Comparison of ENCODE assay signal across 8 cellular contexts in the genomic region with DNA sequence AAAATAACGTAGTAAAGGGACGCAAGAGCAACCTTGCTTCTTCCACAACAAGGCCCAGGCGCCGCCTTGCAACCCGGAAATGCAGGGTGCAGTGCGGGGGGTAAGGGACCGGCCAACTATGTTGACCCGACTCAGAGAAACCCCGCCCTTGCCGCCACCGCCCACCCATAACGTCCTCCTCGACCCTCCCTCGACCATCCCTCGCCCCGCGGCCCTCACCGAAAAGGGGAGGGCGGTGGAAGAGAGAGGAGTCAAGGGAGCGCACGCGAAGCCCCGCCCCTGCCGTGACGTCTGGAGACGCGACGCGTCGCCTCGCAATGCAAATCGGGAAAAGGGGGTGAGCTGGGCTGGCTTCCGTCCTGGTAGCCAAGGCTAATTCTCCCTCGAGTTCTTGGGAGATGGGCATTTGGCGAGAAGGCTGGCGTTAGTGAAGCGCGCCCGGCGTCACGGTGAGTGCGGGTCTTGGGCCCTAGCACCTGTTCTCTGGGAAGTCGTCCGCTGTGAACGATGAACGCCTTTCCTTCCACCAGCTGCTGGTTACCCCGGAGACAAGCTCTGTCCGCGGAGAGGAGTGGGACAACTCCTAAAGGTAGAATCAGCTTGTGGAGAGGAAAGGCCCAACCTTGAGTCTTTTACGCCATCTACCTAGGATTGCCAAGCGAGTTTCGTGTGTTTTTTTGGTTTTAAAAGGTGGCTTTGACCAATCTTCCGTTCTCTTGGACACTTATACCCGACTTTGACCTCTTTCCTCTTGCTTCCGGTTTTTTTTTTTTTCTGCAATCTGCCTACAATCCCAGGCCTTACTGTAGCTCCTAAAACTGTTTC. TPM values are rescaled to one million over a fixed set of nuclear protein-coding genes. Genes with fewer than 3 reads are reported as not detected.
DNase-seq lines count a peak whose midpoint lies in the region; ATAC-seq, FAIRE-seq and TF ChIP-seq lines count a peak whose summit lies in the region.

A gene (plus strand): TSS at position 340 of the 825 bp plus-strand sequence. CDS start 14,669 bp downstream, outside the sequence.

- no peaks in the 10 kb centered on the region for H3K9me3 Mint-ChIP-seq in activated naive CD8-positive, alpha-beta T cell treated with anti-CD3 and anti-CD28 coated beads, Interleukin-2, amount 50 U/mL, for 24 hours

- TF ChIP-seq CTCF in GM12865 (IDR thresholded peaks at IDR 0.05; ENCODE audit: insufficient read depth, low read depth, low read length, missing control alignments), result no peak
- no peak for TF ChIP-seq CTCF in pancreas (IDR thresholded peaks at IDR 0.05)
- no peak for TF ChIP-seq CTCF in tibial artery (IDR thresholded peaks at IDR 0.05)

- H3K27me3 Mint-ChIP-seq in activated naive CD8-positive, alpha-beta T cell treated with anti-CD3 and anti-CD28 coated beads, Interleukin-2, amount 50 U/mL, for 24 hours, result no peaks in the 10 kb centered on the region

- no peak for FAIRE-seq in pancreas (lab: Jason Lieb, UNC)

- H3K27ac ChIP-seq in pancreas (peak within 1 kb of the TSS; percentile 68 to 93 (median 86)), tibial artery (peak within 1 kb of the TSS; percentile 84 to 92)

- peaks cover 39% of the 10 kb centered on the region for H3K4me1 Mint-ChIP-seq in activated naive CD8-positive, alpha-beta T cell treated with anti-CD3 and anti-CD28 coated beads, Interleukin-2, amount 50 U/mL, for 24 hours

- peak; percentile 97 for ATAC-seq in HG02763 (IDR thresholded peaks at IDR 0.05; ENCODE audit: unreplicated experiment)
- peak; percentile 99 for ATAC-seq in activated naive CD8-positive, alpha-beta T cell treated with anti-CD3 and anti-CD28 coated beads, Interleukin-2, amount 50 U/mL, for 24 hours
- peak; percentile 98 for ATAC-seq in Right ventricle myocardium superior (ENCODE audit: poor library complexity)
- ATAC-seq in pancreas, result peak; percentile 95 to 98 (median 97)

- peak within 1 kb of the TSS; percentile 93 for H3K27ac Mint-ChIP-seq in activated naive CD8-positive, alpha-beta T cell treated with anti-CD3 and anti-CD28 coated beads, Interleukin-2, amount 50 U/mL, for 24 hours

- no peaks in the 10 kb centered on the region for H3K36me3 ChIP-seq in pancreas
- no peaks in the 10 kb centered on the region for H3K36me3 ChIP-seq in tibial artery

- H3K27me3 ChIP-seq in pancreas (no peaks in the 10 kb centered on the region), tibial artery (no peaks in the 10 kb centered on the region)

- intact Hi-C loops in Right ventricle myocardium superior (cut with DNase I), result no loop called here
- intact Hi-C loops in pancreas (cut with DNase I), result no loop called here
- intact Hi-C loops in tibial artery (cut with DNase I; ENCODE audit: low total_unique reads), result loop anchor here (2.0 kb wide), 1 partner anchor 69 kb away; a partner anchor contains a TSS

- 0% methylated on average over 51 to 55 of the region's 55 CpGs for WGBS in pancreas, 2 donors

- DNase-seq in GM12865 (ENCODE audit: low read depth) (peak; percentile 98), NCI-H1417 treated with DMSO at 0.1 percent for 48 hours (lab: John Stamatoyannopoulos, UW) (peak; percentile 83), SW480 (ENCODE audit: low spot score) (peak; percentile 91), Right ventricle myocardium superior (peak; percentile 98), pancreas (peak; percentile 95 to 97 (median 97)), tibial artery (peak; percentile 93 to 96)
- DNase-seq in activated naive CD8-positive, alpha-beta T cell treated with anti-CD3 and anti-CD28 coated beads, Interleukin-2, amount 50 U/mL, for 24 hours, result peak; percentile 97

- H3K36me3 Mint-ChIP-seq in activated naive CD8-positive, alpha-beta T cell treated with anti-CD3 and anti-CD28 coated beads, Interleukin-2, amount 50 U/mL, for 24 hours (ENCODE audit: low read depth), result peaks cover 10% of the 10 kb centered on the region

- peak within 1 kb of the TSS; percentile 97 for H3K4me3 Mint-ChIP-seq in activated naive CD8-positive, alpha-beta T cell treated with anti-CD3 and anti-CD28 coated beads, Interleukin-2, amount 50 U/mL, for 24 hours

- H3K4me3 ChIP-seq in GM12865 (ENCODE audit: low read depth, low read length), result peak within 1 kb of the TSS; percentile 83
- H3K4me3 ChIP-seq in pancreas, result peak within 1 kb of the TSS; percentile 53 to 77 (median 64)
- peak within 1 kb of the TSS; percentile 71 to 82 for H3K4me3 ChIP-seq in tibial artery

- H3K4me1 ChIP-seq in pancreas, result peaks cover 0 to 21% (median 0%) of the 10 kb centered on the region in 3 donors
- H3K4me1 ChIP-seq in tibial artery, result peaks cover 3 to 27% (median 15%) of the 10 kb centered on the region in 4 donors

- H3K9me3 ChIP-seq in pancreas, result no peaks in the 10 kb centered on the region
- H3K9me3 ChIP-seq in tibial artery, result no peaks in the 10 kb centered on the region

RNA-seq across cellular contexts. Expression of the gene that starts here (rescaled TPM):
- total RNA-seq in Right ventricle myocardium superior (42.4 TPM), pancreas (10 to 100 TPM; 21.6 to 36.4 (median 26.7) TPM)
- polyA plus RNA-seq in pancreas, result 10 to 100 TPM; 11.1 to 18.4 TPM

Comparison
In these comparisons a context has a peak if more than half of its experiments do, and no peak if none do; other contexts are left out.
1. Peak in every context shown above with its lines: DNase-seq, ATAC-seq, H3K4me3 ChIP-seq and H3K27ac ChIP-seq.